Comparison of ENCODE assay signal across 20 cellular contexts in the genomic region with DNA sequence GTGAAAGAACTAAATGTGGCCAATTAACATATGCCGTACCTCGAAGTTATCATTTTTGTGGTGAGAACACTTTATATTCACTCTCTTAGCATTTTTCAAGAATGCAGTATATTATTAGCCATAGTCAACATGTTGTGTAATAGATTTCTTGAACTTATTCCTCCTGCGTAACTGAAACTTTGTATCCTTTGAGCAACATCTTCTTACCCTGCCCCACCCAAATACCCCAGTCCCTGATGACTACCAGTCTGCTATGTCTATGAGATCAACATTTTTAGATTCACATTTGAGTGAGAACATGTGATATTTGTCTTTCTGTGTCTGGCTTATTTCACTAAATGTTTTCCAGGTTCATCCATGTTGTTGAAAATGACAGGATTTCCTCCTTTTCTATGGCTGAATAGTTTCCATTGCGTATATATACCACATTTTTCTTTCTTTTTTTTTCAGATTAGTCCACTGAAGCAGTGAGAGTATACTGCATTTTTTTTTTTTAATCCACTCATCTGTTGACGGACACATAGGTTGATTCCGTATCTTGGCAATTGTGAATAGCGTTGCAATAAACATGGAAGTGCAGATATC.
"Had no signal": no experiment of that assay in that cellular context is flagged by ENCODE, and none has a peak within 500 bp of the region (broad histone marks: within the 10 kb centered on the region; RNA-seq: fewer than 3 reads in every experiment).

No MANE protein-coding gene starts in this region.

- H3K4me3 ChIP-seq: dorsolateral prefrontal cortex, lower lobe of right lung, pancreas, right lobe of liver, thoracic aorta, tibial nerve, upper lobe of left lung had no signal

- H3K9me3 ChIP-seq: lower lobe of right lung, neutrophil, pancreas, right lobe of liver, thoracic aorta, tibial nerve, upper lobe of left lung had no signal

- H3K9me3 Mint-ChIP-seq: immature natural killer cell; natural killer cell treated with Interleukin-12 subunit alpha and Interleukin-12 subunit beta and Interleukin-15 and Interleukin-18, amount 100 ng/mL, for 72 hours; neural crest cell; stimulated activated naive B cell treated with anti-CD40 and anti-IgM and Interleukin-4, amounts not matched to agents 10 μg/mL and 1 μg/mL and 100 μg/mL, for 72 hours; stimulated activated naive CD8-positive, alpha-beta T cell treated with anti-CD3 and anti-CD28 coated beads, Interleukin-15, Interleukin-2, amounts not matched to agents 100 ng/mL and 50 ng/mL, for 24 hours had no signal

- ATAC-seq: left ventricle myocardium superior; lower lobe of right lung; natural killer cell treated with Interleukin-12 subunit alpha and Interleukin-12 subunit beta and Interleukin-15 and Interleukin-18, amount 100 ng/mL, for 72 hours; pancreas; right lobe of liver; stimulated activated naive B cell treated with anti-CD40 and anti-IgM and Interleukin-4, amounts not matched to agents 10 μg/mL and 1 μg/mL and 100 μg/mL, for 72 hours had no signal

- H3K4me1 ChIP-seq: lower lobe of right lung, pancreas, right lobe of liver, tibial nerve, upper lobe of left lung had no signal

- DNase-seq: cortex of kidney; dorsolateral prefrontal cortex; effector CD4-positive, alpha-beta T cell; hypothalamus; immature natural killer cell; left ventricle myocardium superior; lower lobe of right lung; pancreas; right lobe of liver; small intestine; stimulated activated CD4-positive, alpha-beta T cell treated with anti-CD3 and anti-CD28 coated beads, Interleukin-15, amount 100 ng/mL, for 24 hours; stimulated activated CD4-positive, alpha-beta T cell treated with anti-CD3 and anti-CD28 coated beads, Interleukin-2, amount 100 ng/mL, for 48 hours; stimulated activated naive B cell treated with anti-CD40 and anti-IgM and Interleukin-4, amounts not matched to agents 10 μg/mL and 1 μg/mL and 100 μg/mL, for 72 hours; upper lobe of left lung had no signal

- H3K27ac Mint-ChIP-seq: immature natural killer cell; natural killer cell treated with Interleukin-12 subunit alpha and Interleukin-12 subunit beta and Interleukin-15 and Interleukin-18, amount 100 ng/mL, for 72 hours; stimulated activated naive B cell treated with anti-CD40 and anti-IgM and Interleukin-4, amounts not matched to agents 10 μg/mL and 1 μg/mL and 100 μg/mL, for 72 hours; stimulated activated naive CD8-positive, alpha-beta T cell treated with anti-CD3 and anti-CD28 coated beads, Interleukin-15, Interleukin-2, amounts not matched to agents 100 ng/mL and 50 ng/mL, for 24 hours had no signal

- H3K36me3 ChIP-seq: lower lobe of right lung, neutrophil, pancreas, right lobe of liver, thoracic aorta, tibial nerve, upper lobe of left lung had no signal

- H3K36me3 Mint-ChIP-seq: immature natural killer cell; natural killer cell treated with Interleukin-12 subunit alpha and Interleukin-12 subunit beta and Interleukin-15 and Interleukin-18, amount 100 ng/mL, for 72 hours; stimulated activated naive B cell treated with anti-CD40 and anti-IgM and Interleukin-4, amounts not matched to agents 10 μg/mL and 1 μg/mL and 100 μg/mL, for 72 hours had no signal

- H3K4me3 Mint-ChIP-seq: immature natural killer cell; natural killer cell treated with Interleukin-12 subunit alpha and Interleukin-12 subunit beta and Interleukin-15 and Interleukin-18, amount 100 ng/mL, for 72 hours; neural crest cell; stimulated activated naive B cell treated with anti-CD40 and anti-IgM and Interleukin-4, amounts not matched to agents 10 μg/mL and 1 μg/mL and 100 μg/mL, for 72 hours; stimulated activated naive CD8-positive, alpha-beta T cell treated with anti-CD3 and anti-CD28 coated beads, Interleukin-15, Interleukin-2, amounts not matched to agents 100 ng/mL and 50 ng/mL, for 24 hours had no signal

- H3K4me1 Mint-ChIP-seq: immature natural killer cell had no signal
